ENCODE assay signal across 1 cellular context in the genomic region with DNA sequence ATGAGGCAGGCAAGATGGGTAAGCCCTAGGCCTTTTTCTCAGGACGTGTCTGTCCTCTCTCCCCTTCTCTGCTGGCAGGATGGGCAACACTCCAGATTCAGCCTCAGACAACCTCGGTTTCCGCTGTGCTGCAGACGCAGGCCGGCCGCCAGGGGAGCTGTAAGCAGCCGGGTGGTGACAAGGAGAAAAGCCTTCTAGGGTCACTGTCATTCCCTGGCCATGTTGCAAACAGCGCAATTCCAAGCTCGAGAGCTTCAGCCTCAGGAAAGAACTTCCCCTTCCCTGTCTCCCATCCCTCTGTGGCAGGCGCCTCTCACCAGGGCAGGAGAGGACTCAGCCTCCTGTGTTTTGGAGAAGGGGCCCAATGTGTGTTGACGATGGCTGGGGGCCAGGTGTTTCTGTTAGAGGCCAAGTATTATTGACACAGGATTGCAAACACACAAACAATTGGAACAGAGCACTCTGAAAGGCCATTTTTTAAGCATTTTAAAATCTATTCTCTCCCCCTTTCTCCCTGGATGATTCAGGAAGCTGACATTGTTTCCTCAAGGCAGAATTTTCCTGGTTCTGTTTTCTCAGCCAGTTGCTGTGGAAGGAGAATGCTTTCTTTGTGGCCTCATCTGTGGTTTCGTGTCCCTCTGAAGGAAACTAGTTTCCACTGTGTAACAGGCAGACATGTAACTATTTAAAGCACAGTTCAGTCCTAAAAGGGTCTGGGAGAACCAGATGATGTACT.
TF ChIP-seq lines count a peak whose summit lies in the region.

No MANE protein-coding gene starts in this region.

TF ChIP-seq in HepG2, 621 proteins besides CTCF, POLR2A, EP300 and RAD21 (continued from another document):
- TF ChIP-seq, protein P1, sequence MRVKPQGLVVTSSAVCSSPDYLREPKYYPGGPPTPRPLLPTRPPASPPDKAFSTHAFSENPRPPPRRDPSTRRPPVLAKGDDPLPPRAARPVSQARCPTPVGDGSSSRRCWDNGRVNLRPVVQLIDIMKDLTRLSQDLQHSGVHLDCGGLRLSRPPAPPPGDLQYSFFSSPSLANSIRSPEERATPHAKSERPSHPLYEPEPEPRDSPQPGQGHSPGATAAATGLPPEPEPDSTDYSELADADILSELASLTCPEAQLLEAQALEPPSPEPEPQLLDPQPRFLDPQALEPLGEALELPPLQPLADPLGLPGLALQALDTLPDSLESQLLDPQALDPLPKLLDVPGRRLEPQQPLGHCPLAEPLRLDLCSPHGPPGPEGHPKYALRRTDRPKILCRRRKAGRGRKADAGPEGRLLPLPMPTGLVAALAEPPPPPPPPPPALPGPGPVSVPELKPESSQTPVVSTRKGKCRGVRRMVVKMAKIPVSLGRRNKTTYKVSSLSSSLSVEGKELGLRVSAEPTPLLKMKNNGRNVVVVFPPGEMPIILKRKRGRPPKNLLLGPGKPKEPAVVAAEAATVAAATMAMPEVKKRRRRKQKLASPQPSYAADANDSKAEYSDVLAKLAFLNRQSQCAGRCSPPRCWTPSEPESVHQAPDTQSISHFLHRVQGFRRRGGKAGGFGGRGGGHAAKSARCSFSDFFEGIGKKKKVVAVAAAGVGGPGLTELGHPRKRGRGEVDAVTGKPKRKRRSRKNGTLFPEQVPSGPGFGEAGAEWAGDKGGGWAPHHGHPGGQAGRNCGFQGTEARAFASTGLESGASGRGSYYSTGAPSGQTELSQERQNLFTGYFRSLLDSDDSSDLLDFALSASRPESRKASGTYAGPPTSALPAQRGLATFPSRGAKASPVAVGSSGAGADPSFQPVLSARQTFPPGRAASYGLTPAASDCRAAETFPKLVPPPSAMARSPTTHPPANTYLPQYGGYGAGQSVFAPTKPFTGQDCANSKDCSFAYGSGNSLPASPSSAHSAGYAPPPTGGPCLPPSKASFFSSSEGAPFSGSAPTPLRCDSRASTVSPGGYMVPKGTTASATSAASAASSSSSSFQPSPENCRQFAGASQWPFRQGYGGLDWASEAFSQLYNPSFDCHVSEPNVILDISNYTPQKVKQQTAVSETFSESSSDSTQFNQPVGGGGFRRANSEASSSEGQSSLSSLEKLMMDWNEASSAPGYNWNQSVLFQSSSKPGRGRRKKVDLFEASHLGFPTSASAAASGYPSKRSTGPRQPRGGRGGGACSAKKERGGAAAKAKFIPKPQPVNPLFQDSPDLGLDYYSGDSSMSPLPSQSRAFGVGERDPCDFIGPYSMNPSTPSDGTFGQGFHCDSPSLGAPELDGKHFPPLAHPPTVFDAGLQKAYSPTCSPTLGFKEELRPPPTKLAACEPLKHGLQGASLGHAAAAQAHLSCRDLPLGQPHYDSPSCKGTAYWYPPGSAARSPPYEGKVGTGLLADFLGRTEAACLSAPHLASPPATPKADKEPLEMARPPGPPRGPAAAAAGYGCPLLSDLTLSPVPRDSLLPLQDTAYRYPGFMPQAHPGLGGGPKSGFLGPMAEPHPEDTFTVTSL (CRISPR knock-in tag; IDR thresholded peaks at IDR 0.05; ENCODE audit: borderline replicate concordance): peak; percentile 53; the same call in 1 of the 2 replicates
- TF ChIP-seq TCF12 (IDR thresholded peaks at IDR 0.05): no peak
- no peak for TF ChIP-seq TCF12 (CRISPR knock-in tag; IDR thresholded peaks at IDR 0.05)
- TF ChIP-seq, protein P2, sequence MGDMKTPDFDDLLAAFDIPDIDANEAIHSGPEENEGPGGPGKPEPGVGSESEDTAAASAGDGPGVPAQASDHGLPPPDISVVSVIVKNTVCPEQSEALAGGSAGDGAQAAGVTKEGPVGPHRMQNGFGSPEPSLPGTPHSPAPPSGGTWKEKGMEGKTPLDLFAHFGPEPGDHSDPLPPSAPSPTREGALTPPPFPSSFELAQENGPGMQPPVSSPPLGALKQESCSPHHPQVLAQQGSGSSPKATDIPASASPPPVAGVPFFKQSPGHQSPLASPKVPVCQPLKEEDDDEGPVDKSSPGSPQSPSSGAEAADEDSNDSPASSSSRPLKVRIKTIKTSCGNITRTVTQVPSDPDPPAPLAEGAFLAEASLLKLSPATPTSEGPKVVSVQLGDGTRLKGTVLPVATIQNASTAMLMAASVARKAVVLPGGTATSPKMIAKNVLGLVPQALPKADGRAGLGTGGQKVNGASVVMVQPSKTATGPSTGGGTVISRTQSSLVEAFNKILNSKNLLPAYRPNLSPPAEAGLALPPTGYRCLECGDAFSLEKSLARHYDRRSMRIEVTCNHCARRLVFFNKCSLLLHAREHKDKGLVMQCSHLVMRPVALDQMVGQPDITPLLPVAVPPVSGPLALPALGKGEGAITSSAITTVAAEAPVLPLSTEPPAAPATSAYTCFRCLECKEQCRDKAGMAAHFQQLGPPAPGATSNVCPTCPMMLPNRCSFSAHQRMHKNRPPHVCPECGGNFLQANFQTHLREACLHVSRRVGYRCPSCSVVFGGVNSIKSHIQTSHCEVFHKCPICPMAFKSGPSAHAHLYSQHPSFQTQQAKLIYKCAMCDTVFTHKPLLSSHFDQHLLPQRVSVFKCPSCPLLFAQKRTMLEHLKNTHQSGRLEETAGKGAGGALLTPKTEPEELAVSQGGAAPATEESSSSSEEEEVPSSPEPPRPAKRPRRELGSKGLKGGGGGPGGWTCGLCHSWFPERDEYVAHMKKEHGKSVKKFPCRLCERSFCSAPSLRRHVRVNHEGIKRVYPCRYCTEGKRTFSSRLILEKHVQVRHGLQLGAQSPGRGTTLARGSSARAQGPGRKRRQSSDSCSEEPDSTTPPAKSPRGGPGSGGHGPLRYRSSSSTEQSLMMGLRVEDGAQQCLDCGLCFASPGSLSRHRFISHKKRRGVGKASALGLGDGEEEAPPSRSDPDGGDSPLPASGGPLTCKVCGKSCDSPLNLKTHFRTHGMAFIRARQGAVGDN (CRISPR knock-in tag; IDR thresholded peaks at IDR 0.05): peak; percentile 82
- 0 out of 2 replicates have a peak, but pooled peaks have one; percentile 14 for TF ChIP-seq FOSL2 (CRISPR knock-in tag; IDR thresholded peaks at IDR 0.05)
- no peak for TF ChIP-seq THAP11 (CRISPR knock-in tag; IDR thresholded peaks at IDR 0.05)
- no peak for TF ChIP-seq ZNF431 (CRISPR knock-in tag; IDR thresholded peaks at IDR 0.05; ENCODE audit: borderline replicate concordance, low read depth)
- peak; percentile 50 for TF ChIP-seq HDAC1 (CRISPR knock-in tag; IDR thresholded peaks at IDR 0.05)
- TF ChIP-seq, protein P3, sequence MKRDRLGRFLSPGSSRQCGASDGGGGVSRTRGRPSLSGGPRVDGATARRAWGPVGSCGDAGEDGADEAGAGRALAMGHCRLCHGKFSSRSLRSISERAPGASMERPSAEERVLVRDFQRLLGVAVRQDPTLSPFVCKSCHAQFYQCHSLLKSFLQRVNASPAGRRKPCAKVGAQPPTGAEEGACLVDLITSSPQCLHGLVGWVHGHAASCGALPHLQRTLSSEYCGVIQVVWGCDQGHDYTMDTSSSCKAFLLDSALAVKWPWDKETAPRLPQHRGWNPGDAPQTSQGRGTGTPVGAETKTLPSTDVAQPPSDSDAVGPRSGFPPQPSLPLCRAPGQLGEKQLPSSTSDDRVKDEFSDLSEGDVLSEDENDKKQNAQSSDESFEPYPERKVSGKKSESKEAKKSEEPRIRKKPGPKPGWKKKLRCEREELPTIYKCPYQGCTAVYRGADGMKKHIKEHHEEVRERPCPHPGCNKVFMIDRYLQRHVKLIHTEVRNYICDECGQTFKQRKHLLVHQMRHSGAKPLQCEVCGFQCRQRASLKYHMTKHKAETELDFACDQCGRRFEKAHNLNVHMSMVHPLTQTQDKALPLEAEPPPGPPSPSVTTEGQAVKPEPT (CRISPR knock-in tag; IDR thresholded peaks at IDR 0.05; ENCODE audit: low read depth): no peak
- TF ChIP-seq, protein P4, sequence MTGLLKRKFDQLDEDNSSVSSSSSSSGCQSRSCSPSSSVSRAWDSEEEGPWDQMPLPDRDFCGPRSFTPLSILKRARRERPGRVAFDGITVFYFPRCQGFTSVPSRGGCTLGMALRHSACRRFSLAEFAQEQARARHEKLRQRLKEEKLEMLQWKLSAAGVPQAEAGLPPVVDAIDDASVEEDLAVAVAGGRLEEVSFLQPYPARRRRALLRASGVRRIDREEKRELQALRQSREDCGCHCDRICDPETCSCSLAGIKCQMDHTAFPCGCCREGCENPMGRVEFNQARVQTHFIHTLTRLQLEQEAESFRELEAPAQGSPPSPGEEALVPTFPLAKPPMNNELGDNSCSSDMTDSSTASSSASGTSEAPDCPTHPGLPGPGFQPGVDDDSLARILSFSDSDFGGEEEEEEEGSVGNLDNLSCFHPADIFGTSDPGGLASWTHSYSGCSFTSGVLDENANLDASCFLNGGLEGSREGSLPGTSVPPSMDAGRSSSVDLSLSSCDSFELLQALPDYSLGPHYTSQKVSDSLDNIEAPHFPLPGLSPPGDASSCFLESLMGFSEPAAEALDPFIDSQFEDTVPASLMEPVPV (CRISPR knock-in tag; IDR thresholded peaks at IDR 0.05): no peak
- peak; percentile 49; the same call in 1 of the 2 replicates for TF ChIP-seq ZNF143 (CRISPR knock-in tag; IDR thresholded peaks at IDR 0.05)
- TF ChIP-seq, protein P5, sequence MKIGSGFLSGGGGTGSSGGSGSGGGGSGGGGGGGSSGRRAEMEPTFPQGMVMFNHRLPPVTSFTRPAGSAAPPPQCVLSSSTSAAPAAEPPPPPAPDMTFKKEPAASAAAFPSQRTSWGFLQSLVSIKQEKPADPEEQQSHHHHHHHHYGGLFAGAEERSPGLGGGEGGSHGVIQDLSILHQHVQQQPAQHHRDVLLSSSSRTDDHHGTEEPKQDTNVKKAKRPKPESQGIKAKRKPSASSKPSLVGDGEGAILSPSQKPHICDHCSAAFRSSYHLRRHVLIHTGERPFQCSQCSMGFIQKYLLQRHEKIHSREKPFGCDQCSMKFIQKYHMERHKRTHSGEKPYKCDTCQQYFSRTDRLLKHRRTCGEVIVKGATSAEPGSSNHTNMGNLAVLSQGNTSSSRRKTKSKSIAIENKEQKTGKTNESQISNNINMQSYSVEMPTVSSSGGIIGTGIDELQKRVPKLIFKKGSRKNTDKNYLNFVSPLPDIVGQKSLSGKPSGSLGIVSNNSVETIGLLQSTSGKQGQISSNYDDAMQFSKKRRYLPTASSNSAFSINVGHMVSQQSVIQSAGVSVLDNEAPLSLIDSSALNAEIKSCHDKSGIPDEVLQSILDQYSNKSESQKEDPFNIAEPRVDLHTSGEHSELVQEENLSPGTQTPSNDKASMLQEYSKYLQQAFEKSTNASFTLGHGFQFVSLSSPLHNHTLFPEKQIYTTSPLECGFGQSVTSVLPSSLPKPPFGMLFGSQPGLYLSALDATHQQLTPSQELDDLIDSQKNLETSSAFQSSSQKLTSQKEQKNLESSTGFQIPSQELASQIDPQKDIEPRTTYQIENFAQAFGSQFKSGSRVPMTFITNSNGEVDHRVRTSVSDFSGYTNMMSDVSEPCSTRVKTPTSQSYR (CRISPR knock-in tag; IDR thresholded peaks at IDR 0.05; ENCODE audit: borderline replicate concordance): 0 out of 2 replicates have a peak, but pooled peaks have one; percentile 9
- TF ChIP-seq, protein P6, sequence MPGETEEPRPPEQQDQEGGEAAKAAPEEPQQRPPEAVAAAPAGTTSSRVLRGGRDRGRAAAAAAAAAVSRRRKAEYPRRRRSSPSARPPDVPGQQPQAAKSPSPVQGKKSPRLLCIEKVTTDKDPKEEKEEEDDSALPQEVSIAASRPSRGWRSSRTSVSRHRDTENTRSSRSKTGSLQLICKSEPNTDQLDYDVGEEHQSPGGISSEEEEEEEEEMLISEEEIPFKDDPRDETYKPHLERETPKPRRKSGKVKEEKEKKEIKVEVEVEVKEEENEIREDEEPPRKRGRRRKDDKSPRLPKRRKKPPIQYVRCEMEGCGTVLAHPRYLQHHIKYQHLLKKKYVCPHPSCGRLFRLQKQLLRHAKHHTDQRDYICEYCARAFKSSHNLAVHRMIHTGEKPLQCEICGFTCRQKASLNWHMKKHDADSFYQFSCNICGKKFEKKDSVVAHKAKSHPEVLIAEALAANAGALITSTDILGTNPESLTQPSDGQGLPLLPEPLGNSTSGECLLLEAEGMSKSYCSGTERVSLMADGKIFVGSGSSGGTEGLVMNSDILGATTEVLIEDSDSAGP (CRISPR knock-in tag; IDR thresholded peaks at IDR 0.05; ENCODE audit: borderline replicate concordance): peak; percentile 45; the same call in 1 of the 2 replicates
- 0 out of 2 replicates have a peak, but pooled peaks have one; percentile 40 for TF ChIP-seq ZNF670 (CRISPR knock-in tag; IDR thresholded peaks at IDR 0.05; ENCODE audit: borderline replicate concordance)
- no peak for TF ChIP-seq YEATS2 (CRISPR knock-in tag; IDR thresholded peaks at IDR 0.05; ENCODE audit: borderline replicate concordance)
- TF ChIP-seq FOXP1 (IDR thresholded peaks at IDR 0.05): no peak
- peak; percentile 81 for TF ChIP-seq FOXP1 (CRISPR knock-in tag; IDR thresholded peaks at IDR 0.05)
- peak; percentile 4; the same call in 1 of the 2 replicates for TF ChIP-seq SMC3 (IDR thresholded peaks at IDR 0.05; ENCODE audit: low read length)
- 0 out of 2 replicates have a peak, but pooled peaks have one; percentile 39 for TF ChIP-seq ERF (CRISPR knock-in tag; IDR thresholded peaks at IDR 0.05)
- TF ChIP-seq ZFX (CRISPR knock-in tag; IDR thresholded peaks at IDR 0.05; ENCODE audit: low read depth): peak; percentile 34
- peak; percentile 64; the same call in 1 of the 2 replicates for TF ChIP-seq SALL1 (CRISPR knock-in tag; IDR thresholded peaks at IDR 0.05)
- TF ChIP-seq ZBTB1 (CRISPR knock-in tag; IDR thresholded peaks at IDR 0.05; ENCODE audit: borderline replicate concordance): no peak
- TF ChIP-seq, protein P7, sequence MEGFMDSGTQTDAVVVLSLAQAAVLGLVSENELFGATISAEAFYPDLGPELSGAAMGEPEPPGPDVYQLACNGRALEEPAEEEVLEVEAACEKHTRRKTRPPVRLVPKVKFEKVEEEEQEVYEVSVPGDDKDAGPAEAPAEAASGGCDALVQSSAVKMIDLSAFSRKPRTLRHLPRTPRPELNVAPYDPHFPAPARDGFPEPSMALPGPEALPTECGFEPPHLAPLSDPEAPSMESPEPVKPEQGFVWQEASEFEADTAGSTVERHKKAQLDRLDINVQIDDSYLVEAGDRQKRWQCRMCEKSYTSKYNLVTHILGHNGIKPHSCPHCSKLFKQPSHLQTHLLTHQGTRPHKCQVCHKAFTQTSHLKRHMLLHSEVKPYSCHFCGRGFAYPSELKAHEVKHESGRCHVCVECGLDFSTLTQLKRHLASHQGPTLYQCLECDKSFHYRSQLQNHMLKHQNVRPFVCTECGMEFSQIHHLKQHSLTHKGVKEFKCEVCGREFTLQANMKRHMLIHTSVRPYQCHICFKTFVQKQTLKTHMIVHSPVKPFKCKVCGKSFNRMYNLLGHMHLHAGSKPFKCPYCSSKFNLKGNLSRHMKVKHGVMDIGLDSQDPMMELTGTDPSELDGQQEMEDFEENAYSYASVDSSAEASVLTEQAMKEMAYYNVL (CRISPR knock-in tag; IDR thresholded peaks at IDR 0.05; ENCODE audit: borderline replicate concordance): peak; percentile 30; the same call in 1 of the 2 replicates
- TF ChIP-seq ZNF317 (CRISPR knock-in tag; IDR thresholded peaks at IDR 0.05): peak; percentile 40; the same call in 1 of the 2 replicates
- no peak for TF ChIP-seq SPEN (CRISPR knock-in tag; IDR thresholded peaks at IDR 0.05; ENCODE audit: low read depth)
- TF ChIP-seq SOX6 (IDR thresholded peaks at IDR 0.05): no peak
- peak; percentile 73 for TF ChIP-seq SOX6 (CRISPR knock-in tag; IDR thresholded peaks at IDR 0.05)
- TF ChIP-seq ZSCAN30 (CRISPR knock-in tag; IDR thresholded peaks at IDR 0.05): no peak
